ENCODE assay signal across 8 cellular contexts in the genomic region with DNA sequence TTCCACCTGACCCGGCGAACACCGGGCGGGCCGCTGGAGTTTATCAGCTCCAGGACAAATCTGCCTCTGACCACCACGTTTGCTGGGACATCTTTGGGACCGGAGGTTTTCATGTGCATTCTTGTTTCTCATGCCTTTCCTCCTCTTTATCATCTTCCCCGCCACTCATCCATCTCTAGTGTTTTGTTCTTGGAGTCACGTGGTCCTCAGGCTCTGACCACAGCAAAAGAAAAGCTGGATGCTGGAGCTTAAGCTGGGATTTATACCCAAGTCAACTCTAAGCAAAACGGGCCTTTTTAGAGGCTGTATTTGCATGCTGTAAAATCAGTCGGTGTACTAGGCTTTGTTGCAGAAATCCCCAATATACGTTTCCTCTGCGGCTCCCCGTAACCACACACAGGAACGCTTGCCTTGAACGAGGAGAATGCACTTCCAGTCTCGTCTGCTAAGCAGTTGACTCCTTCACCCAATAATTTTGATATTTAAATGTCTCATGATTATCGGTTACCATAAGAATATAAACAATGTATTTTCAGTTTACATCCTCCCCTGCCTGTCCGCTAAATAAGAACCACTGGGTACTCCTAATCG. TPM values are rescaled to one million over a fixed set of nuclear protein-coding genes. Genes with fewer than 3 reads are reported as not detected.
DNase-seq lines count a peak whose midpoint lies in the region; ATAC-seq and TF ChIP-seq lines count a peak whose summit lies in the region.

No MANE protein-coding gene starts in this region.

- H3K9me2 ChIP-seq in GM23338 (ENCODE audit: insufficient read depth): no peaks in the 10 kb centered on the region

- peak overlapping the region; percentile 57 for H2AFZ ChIP-seq in GM23338

- CTCF ChIA-PET in Calu3 (lab: Charles Lee): interaction anchor here (0.6 kb wide), 1 partner anchor 952 kb away, joined by 3 read pairs; no protein-coding TSS in a partner anchor

- no peak for TF ChIP-seq CTCF in Calu3 (IDR thresholded peaks at IDR 0.05; ENCODE audit: unreplicated experiment)
- no peak for TF ChIP-seq CTCF in GM23338 (conservative IDR thresholded peaks at IDR 0.05; ENCODE audit: low read depth in 2 of 2)
- TF ChIP-seq CTCF in sigmoid colon (IDR thresholded peaks at IDR 0.05): no peak

- H3K27ac ChIP-seq in GM23338 (ENCODE audit: low read depth): peak overlapping the region; percentile 89
- H3K27ac ChIP-seq in sigmoid colon: peak overlapping the region; percentile 81 to 87 (median 85)

- H3K36me3 Mint-ChIP-seq in Calu3 (ENCODE audit: insufficient read depth, unreplicated experiment) (peaks cover 69% of the 10 kb centered on the region), GM23338 (ENCODE audit: low read depth) (peaks cover 64% of the 10 kb centered on the region)
- H3K36me3 Mint-ChIP-seq in activated naive CD8-positive, alpha-beta T cell treated with anti-CD3 and anti-CD28 coated beads, Interleukin-2, amount 50 U/mL, for 24 hours (ENCODE audit: low read depth): peaks cover 55% of the 10 kb centered on the region

- peak overlapping the region; percentile 95 for H3K4me3 Mint-ChIP-seq in Calu3 (ENCODE audit: low read depth, unreplicated experiment)
- H3K4me3 Mint-ChIP-seq in GM23338: peak overlapping the region; percentile 98
- H3K4me3 Mint-ChIP-seq in activated naive CD8-positive, alpha-beta T cell treated with anti-CD3 and anti-CD28 coated beads, Interleukin-2, amount 50 U/mL, for 24 hours: peak overlapping the region; percentile 94

- H3K79me2 ChIP-seq in GM23338 (replicated peaks; ENCODE audit: insufficient read depth): peaks cover 60% of the 10 kb centered on the region

- H3K4me3 ChIP-seq in GM23338 (peak overlapping the region; percentile 78), sigmoid colon (peak overlapping the region; percentile 63 to 95 (median 84))

- 6 to 17% methylated on average over 20 of the region's 20 CpGs for WGBS in sigmoid colon, 2 donors

- H3K27me3 Mint-ChIP-seq in Calu3 (ENCODE audit: unreplicated experiment) (no peaks in the 10 kb centered on the region), GM23338 (ENCODE audit: insufficient read depth, low read depth, poor library complexity) (peaks cover 9% of the 10 kb centered on the region)
- no peaks in the 10 kb centered on the region for H3K27me3 Mint-ChIP-seq in activated naive CD8-positive, alpha-beta T cell treated with anti-CD3 and anti-CD28 coated beads, Interleukin-2, amount 50 U/mL, for 24 hours

- H3F3A ChIP-seq in GM23338 (replicated peaks; ENCODE audit: low read depth): no peaks in the 10 kb centered on the region

- H3K27me3 ChIP-seq in GM23338 (ENCODE audit: insufficient read depth) (no peaks in the 10 kb centered on the region), sigmoid colon (no peaks in the 10 kb centered on the region)

- H4K20me1 ChIP-seq in GM23338 (replicated peaks; ENCODE audit: insufficient read depth): peaks cover 13% of the 10 kb centered on the region

- peaks cover 31% of the 10 kb centered on the region for H3K36me3 ChIP-seq in GM23338 (ENCODE audit: insufficient read depth)
- H3K36me3 ChIP-seq in sigmoid colon: peaks cover 7 to 55% (median 31%) of the 10 kb centered on the region in 4 donors

- no peak for TF ChIP-seq EP300 in sigmoid colon (IDR thresholded peaks at IDR 0.05)

- ATAC-seq in GM23338 (peak; percentile 3), HG03196 (IDR thresholded peaks at IDR 0.05; ENCODE audit: unreplicated experiment) (no peak)
- no peak for ATAC-seq in activated naive CD8-positive, alpha-beta T cell treated with anti-CD3 and anti-CD28 coated beads, Interleukin-2, amount 50 U/mL, for 24 hours

- H3K4me1 ChIP-seq in GM23338 (ENCODE audit: insufficient read depth) (peaks cover 7% of the 10 kb centered on the region), sigmoid colon (peaks cover 0 to 34% (median 34%) of the 10 kb centered on the region in 4 donors)

- H3K9me3 Mint-ChIP-seq in Calu3 (ENCODE audit: low read depth, unreplicated experiment): no peaks in the 10 kb centered on the region
- H3K9me3 Mint-ChIP-seq in GM23338: no peaks in the 10 kb centered on the region
- H3K9me3 Mint-ChIP-seq in activated naive CD8-positive, alpha-beta T cell treated with anti-CD3 and anti-CD28 coated beads, Interleukin-2, amount 50 U/mL, for 24 hours: no peaks in the 10 kb centered on the region

- TF ChIP-seq POLR2A in sigmoid colon (IDR thresholded peaks at IDR 0.05): no peak

- peak overlapping the region; percentile 98 for H3K4me2 ChIP-seq in GM23338

- no TSS peak for BruUV-seq in Calu3 (replicated peaks; lab: Mats Ljungman, UMichigan)

- intact Hi-C loops in Calu3 (cut with micrococcal nuclease; ENCODE audit: unreplicated experiment) (no loop called here), sigmoid colon (cut with DNase I) (no loop called here)

- no peak for DNase-seq in Calu3
- DNase-seq in GM23338 (ENCODE audit: low spot score): peak; percentile 34
- peak; percentile 69 for DNase-seq in NCI-H69 (lab: John Stamatoyannopoulos, UW)
- DNase-seq in activated naive CD8-positive, alpha-beta T cell treated with anti-CD3 and anti-CD28 coated beads, Interleukin-2, amount 50 U/mL, for 24 hours: peak; percentile 34
- DNase-seq in hippocampal formation (lab: John Stamatoyannopoulos, UW): peak; percentile 30 to 42
- DNase-seq in sigmoid colon: no peak
- DNase-seq in NCI-H2171 (lab: John Stamatoyannopoulos, UW): no peak

- no peaks in the 10 kb centered on the region for H3K9me3 ChIP-seq in sigmoid colon

- H3K4me1 Mint-ChIP-seq in Calu3 (ENCODE audit: low read depth, unreplicated experiment): peaks cover 8% of the 10 kb centered on the region
- peaks cover 18% of the 10 kb centered on the region for H3K4me1 Mint-ChIP-seq in GM23338
- H3K4me1 Mint-ChIP-seq in activated naive CD8-positive, alpha-beta T cell treated with anti-CD3 and anti-CD28 coated beads, Interleukin-2, amount 50 U/mL, for 24 hours: peaks cover 52% of the 10 kb centered on the region

- H3K27ac Mint-ChIP-seq in Calu3 (ENCODE audit: unreplicated experiment) (peak overlapping the region; percentile 82), GM23338 (peak overlapping the region; percentile 99)
- peak overlapping the region; percentile 94 for H3K27ac Mint-ChIP-seq in activated naive CD8-positive, alpha-beta T cell treated with anti-CD3 and anti-CD28 coated beads, Interleukin-2, amount 50 U/mL, for 24 hours

TF ChIP-seq in GM23338, 12 proteins besides CTCF, POLR2A, EP300 and RAD21:
- TF ChIP-seq EZH2 (IDR thresholded peaks at IDR 0.05; ENCODE audit: low read depth, unreplicated experiment): peak; percentile 25
- no peak for TF ChIP-seq ETS1 (IDR thresholded peaks at IDR 0.05)

RNA-seq across cellular contexts. Expression of gene NDUFS6, which starts 0.6 kb away (rescaled TPM):
- total RNA-seq in Calu3 (2022) (42.5 and 44.7 TPM in 2 replicates), sigmoid colon (10 to 100 TPM; 34.9 to 82.6 (median 55.4) TPM)
- total RNA-seq in GM23338 (2014; rRNA removed; shearing (Covaris generic)): 82.1 and 94.8 TPM in 2 replicates
- polyA plus RNA-seq in GM23338 (2016; fragmentation: Nextera tagmentation; extraction: Ambion mirVana) (279 and 289 TPM in 2 replicates), sigmoid colon (100 to 1,000 TPM in 2 of 3 donors, 10 to 100 TPM in 1; 94.0 to 156 (median 111) TPM)

RNA-seq across cellular contexts. Expression of gene MRPL36, which starts 0.9 kb away (rescaled TPM):
- total RNA-seq in Calu3 (2022) (45.8 and 55.5 TPM in 2 replicates), sigmoid colon (10 to 100 TPM; 32.4 to 59.4 (median 49.2) TPM)
- total RNA-seq in GM23338 (2014; rRNA removed; shearing (Covaris generic)): 47.5 and 79.9 TPM in 2 replicates
- polyA plus RNA-seq in GM23338 (2016; fragmentation: Nextera tagmentation; extraction: Ambion mirVana) (143 and 149 TPM in 2 replicates), sigmoid colon (10 to 100 TPM; 65.9 to 77.9 (median 70.9) TPM)

Comparison
In these comparisons a context has a peak if more than half of its experiments do, and no peak if none do; other contexts are left out.
1. DNase-seq: peak in GM23338 (single experiment), NCI-H69 (single experiment), activated naive CD8-positive, alpha-beta T cell treated with anti-CD3 and anti-CD28 coated beads, Interleukin-2, amount 50 U/mL, for 24 hours (single experiment) and hippocampal formation (2 of 2); none in Calu3 (single experiment), sigmoid colon (single experiment) and NCI-H2171 (single experiment).
2. Peak in every context shown above with its lines, with median percentiles within 50 percentile points of each other: H3K27ac Mint-ChIP-seq and H3K4me3 Mint-ChIP-seq.